23 cellular contexts compared by ENCODE assay signal in genomic region chr5:37807902-37808301, GRCh38. TPM values are rescaled to one million over a fixed set of nuclear protein-coding genes. Genes with fewer than 3 reads are reported as not detected.
"Had no signal": no experiment of that assay in that cellular context is flagged by ENCODE, and none has a peak within 500 bp of the region (broad histone marks: within the 10 kb centered on the region; RNA-seq: fewer than 3 reads in every experiment).

No MANE protein-coding gene starts in this region.

- H3K9ac ChIP-seq: neural progenitor cell had no signal

- H3K4me3 ChIP-seq: left lung, mucosa of descending colon, neural progenitor cell, psoas muscle, sigmoid colon, skin epidermis, spleen, testis, tibial artery had no signal

- H3K4me1 ChIP-seq: left lung, psoas muscle, spleen, testis, tibial artery had no signal

- H3K36me3 ChIP-seq: left lung, neural progenitor cell, sigmoid colon, spleen, tibial artery had no signal

- DNase-seq: cerebellar nuclear complex; cortex of kidney; left cardiac atrium; left lung; mucosa of descending colon; naive thymus-derived CD4-positive, alpha-beta T cell; nucleus accumbens; posterior cingulate gyrus; psoas muscle; right cardiac atrium; sigmoid colon; spleen; stimulated activated CD4-positive, alpha-beta T cell treated with anti-CD3 and anti-CD28 coated beads, Interleukin-4, amount 100 ng/mL, for 4 hours; stimulated activated naive CD8-positive, alpha-beta T cell treated with anti-CD3 and anti-CD28 coated beads, Interleukin-15, Interleukin-2, amounts not matched to agents 100 U/mL and 50 U/mL, for 24 hours; substantia nigra; testis; tibial artery had no signal

- H3K27ac ChIP-seq: left lung, neural progenitor cell, psoas muscle, skin epidermis, spleen, testis, tibial artery had no signal

- H3K4me2 ChIP-seq: neural progenitor cell had no signal

- H3K9me3 ChIP-seq: left lung, mucosa of descending colon, psoas muscle, sigmoid colon, spleen, testis, tibial artery had no signal

- H3K27me3 ChIP-seq: left lung, neural progenitor cell, sigmoid colon, spleen, testis had no signal

- H2AFZ ChIP-seq: neural progenitor cell had no signal

- ATAC-seq: left cardiac atrium; left lung; mucosa of descending colon; naive thymus-derived CD4-positive, alpha-beta T cell; psoas muscle; right cardiac atrium; stimulated activated memory B cell treated with anti-CD40 and anti-IgM and Interleukin-4, amounts not matched to agents 10 μg/mL and 1 μg/mL and 100 μg/mL, for 72 hours; stimulated activated naive CD8-positive, alpha-beta T cell treated with anti-CD3 and anti-CD28 coated beads, Interleukin-15, Interleukin-2, amounts not matched to agents 100 U/mL and 50 U/mL, for 24 hours had no signal

RNA-seq across cellular contexts. Expression of gene GDNF, which starts 31.9 kb away (rescaled TPM):
- total RNA-seq: dermis microvascular lymphatic vessel endothelial cell; frontal cortex; left lung; lung microvascular endothelial cell; naive thymus-derived CD4-positive, alpha-beta T cell had no signal
- polyA plus RNA-seq: naive thymus-derived CD4-positive, alpha-beta T cell had no signal
